ENCODE assay signal across 8 cellular contexts in genomic region chr14:76812422-76813383, GRCh38. TPM values are rescaled to one million over a fixed set of nuclear protein-coding genes. Genes with fewer than 3 reads are reported as not detected.
DNase-seq lines count a peak whose midpoint lies in the region; ATAC-seq, FAIRE-seq and TF ChIP-seq lines count a peak whose summit lies in the region.

ANGEL1 (minus strand) TSS chr14:76812882; CDS start chr14:76812827, 55 bp downstream.

- peaks cover 2% of the 10 kb centered on the region for H3K79me2 ChIP-seq in HepG2 (ENCODE audit: insufficient read depth, low read length)

- H3K36me3 Mint-ChIP-seq in activated CD4-positive, alpha-beta memory T cell treated with anti-CD3 and anti-CD28 coated beads for 36 hours = peaks cover 10% of the 10 kb centered on the region

- H3K27ac ChIP-seq in HepG2 (ENCODE audit: extremely low read length, insufficient read depth, low read length) = peak within 1 kb of the TSS; percentile 67

- H3K9ac ChIP-seq in HepG2 (ENCODE audit: insufficient read depth, low read depth, low read length) = peak within 1 kb of the TSS; percentile 76

- H3K27me3 Mint-ChIP-seq in activated CD4-positive, alpha-beta memory T cell treated with anti-CD3 and anti-CD28 coated beads for 36 hours = no peaks in the 10 kb centered on the region

- ATAC-seq in GM19452 (IDR thresholded peaks at IDR 0.05; ENCODE audit: unreplicated experiment) = peak; percentile 91
- peak; percentile 93 for ATAC-seq in HepG2

- H3K27me3 ChIP-seq in HepG2 (ENCODE audit: control insufficient read depth in 1 of 2, insufficient read depth in 2 of 2, low read length in 2 of 2) = peaks cover 0 to 16% of the 10 kb centered on the region in 2 experiments; a peak in 1 of 5 replicates

- H3K4me3 ChIP-seq in HepG2 (replicated peaks in 1 of 3; ENCODE audit: insufficient read depth in 1 of 3, low read depth in 2 of 3, low read length in 3 of 3) = peak within 1 kb of the TSS; percentile 78 to 96 (median 87)

- H3K4me1 Mint-ChIP-seq in activated CD4-positive, alpha-beta memory T cell treated with anti-CD3 and anti-CD28 coated beads for 36 hours (ENCODE audit: low read depth) = peaks cover 19% of the 10 kb centered on the region

- TF ChIP-seq EP300 in HepG2 (IDR thresholded peaks at IDR 0.05; ENCODE audit: low read depth in 2 of 2, low read length in 2 of 2) (peak in 1 of 2 experiments; percentile 60; a peak in 2 of 4 replicates), HepG2 (CRISPR knock-in tag; IDR thresholded peaks at IDR 0.05; ENCODE audit: borderline replicate concordance) (no peak)

- no peak for FAIRE-seq in HepG2 (lab: Jason Lieb, UNC)

- peak within 1 kb of the TSS; percentile 92 for H3K4me3 Mint-ChIP-seq in activated CD4-positive, alpha-beta memory T cell treated with anti-CD3 and anti-CD28 coated beads for 36 hours

- BruUV-seq in HepG2 (replicated peaks; lab: Mats Ljungman, UMichigan) = no TSS peak

- H3K9me3 Mint-ChIP-seq in activated CD4-positive, alpha-beta memory T cell treated with anti-CD3 and anti-CD28 coated beads for 36 hours = no peaks in the 10 kb centered on the region

- CTCF ChIA-PET in activated CD4-positive, alpha-beta memory T cell treated with anti-CD3 and anti-CD28 coated beads for 36 hours (lab: Charles Lee) = interaction anchor here (0.6 to 4.7 kb wide), 8 partner anchors 27 to 504 kb away, joined by 3 to 70 read pairs (median 4); partner anchors contain the start of gene VASH1
- CTCF ChIA-PET in HepG2 (lab: Yijun Ruan, JAX; ENCODE audit: low intra/inter-chr PET ratio, low total read pairs) = no interaction called here

- no peaks in the 10 kb centered on the region for H3K9me3 ChIP-seq in HepG2 (ENCODE audit: low read length)

- WGBS in HepG2 (ENCODE audit: low lambda C conversion rate) = 25% methylated on average over 7 of the region's 69 CpGs

- in situ Hi-C loops in HepG2 (cut with HindIII; ENCODE audit: extremely low pct_ligation_motif_present, low pct_unique_long_range_greater_than_20kb) = no loop called here

- POLR2A ChIA-PET in activated CD4-positive, alpha-beta memory T cell treated with anti-CD3 and anti-CD28 coated beads for 36 hours (lab: Charles Lee) = interaction anchor here (0.8 kb wide), 1 partner anchor 103 kb away, joined by 4 read pairs; no protein-coding TSS in a partner anchor
- POLR2A ChIA-PET in HepG2 (lab: Yijun Ruan, JAX) = interaction anchor here (0.8 to 3.8 kb wide), 7 partner anchors 12 to 150 kb away, joined by 3 to 62 read pairs (median 4); no protein-coding TSS in a partner anchor

- H4K20me1 ChIP-seq in HepG2 (ENCODE audit: insufficient read depth, low read length) = no peaks in the 10 kb centered on the region

- peaks cover 0 to 13% of the 10 kb centered on the region in 2 experiments; a peak in 3 of 5 replicates for H3K36me3 ChIP-seq in HepG2 (replicated peaks in 1 of 2; ENCODE audit: control insufficient read depth in 1 of 2, insufficient read depth in 2 of 2, low read length in 2 of 2)

- TF ChIP-seq POLR2A in HepG2 (IDR thresholded peaks at IDR 0.05; ENCODE audit: insufficient read depth in 1 of 2, low read depth in 2 of 2, low read length in 2 of 2) = peak; percentile 82 to 95

- H3K4me2 ChIP-seq in HepG2 (ENCODE audit: low read depth, low read length) = peak within 1 kb of the TSS; percentile 92

- peaks cover 22% of the 10 kb centered on the region for H3K4me1 ChIP-seq in HepG2 (ENCODE audit: insufficient read depth, low read length)

- intact Hi-C loops in activated CD4-positive, alpha-beta memory T cell treated with anti-CD3 and anti-CD28 coated beads for 36 hours (cut with micrococcal nuclease) = loop anchor here (1.0 to 5.0 kb wide), 4 partner anchors 32 to 645 kb away; partner anchors contain the start of genes AHSA1 and VIPAS39
- intact Hi-C loops in HepG2 (cut with micrococcal nuclease; ENCODE audit: unreplicated experiment) = loop anchor here (2.0 kb wide), 1 partner anchor 18 kb away; no protein-coding TSS in a partner anchor

- no peak; the same call in 1 of the 2 replicates for TF ChIP-seq RAD21 in HepG2 (CRISPR knock-in tag; IDR thresholded peaks at IDR 0.05)

- DNase-seq in CD1c-positive myeloid dendritic cell (ENCODE audit: extremely low spot score) (peak; percentile 97), HK-2 (ENCODE audit: unreplicated experiment) (peak; percentile 94), NCI-H82 treated with DMSO at 0.1 percent for 48 hours (lab: John Stamatoyannopoulos, UW; ENCODE audit: unreplicated experiment) (peak; percentile 55), dermis microvascular lymphatic vessel endothelial cell (ENCODE audit: low read depth in 2 of 2) (peak; percentile 74 to 93), HepG2 (ENCODE audit: low spot score) (peak; percentile 80)
- peak; percentile 98 for DNase-seq in activated CD4-positive, alpha-beta memory T cell treated with anti-CD3 and anti-CD28 coated beads for 36 hours
- peak; percentile 95 to 98 for DNase-seq in stimulated activated CD4-positive, alpha-beta T cell treated with anti-CD3 and anti-CD28 coated beads, Interleukin-2, amount 100 ng/mL, for 48 hours

- H3K27ac Mint-ChIP-seq in activated CD4-positive, alpha-beta memory T cell treated with anti-CD3 and anti-CD28 coated beads for 36 hours = peak within 1 kb of the TSS; percentile 80

- H2AFZ ChIP-seq in HepG2 (ENCODE audit: low read length) = peak within 1 kb of the TSS; percentile 96

- TF ChIP-seq CTCF in HepG2 (CRISPR knock-in tag; IDR thresholded peaks at IDR 0.05) = no peak

TF ChIP-seq in HepG2, 621 proteins besides CTCF, POLR2A, EP300 and RAD21 (continues in another document):
- TF ChIP-seq ZBTB25 (CRISPR knock-in tag; IDR thresholded peaks at IDR 0.05) (peak; percentile 52; the same call in 1 of the 2 replicates), ZNF30 (CRISPR knock-in tag; IDR thresholded peaks at IDR 0.05) (no peak), SIN3B (IDR thresholded peaks at IDR 0.05; ENCODE audit: low read length) (peak; percentile 47; the same call in 1 of the 2 replicates), ZNF280D (CRISPR knock-in tag; IDR thresholded peaks at IDR 0.05) (no peak), ZEB1 (IDR thresholded peaks at IDR 0.05; ENCODE audit: insufficient replicate concordance, low read depth) (no peak), SUZ12 (IDR thresholded peaks at IDR 0.05; ENCODE audit: low read depth, low read length) (no peak)

RNA-seq across cellular contexts. Expression of gene ANGEL1, which starts in this region (rescaled TPM):
- 10 to 100 TPM; 14.6 to 15.9 TPM for total RNA-seq in activated CD4-positive, alpha-beta memory T cell treated with anti-CD3 and anti-CD28 coated beads for 36 hours
- total RNA-seq in dermis microvascular lymphatic vessel endothelial cell = 4.0 and 5.2 TPM in 2 replicates
- 9.0 and 14.3 TPM in 2 replicates for total RNA-seq in HepG2 (2016; rRNA removed; fragmentation: Illumina TruSeq; extraction: Trizol)
- 2.0 and 2.3 TPM in 2 replicates for total RNA-seq in HepG2 (2016; cell fraction: cytosol; rRNA removed; fragmentation: Illumina TruSeq; extraction: Trizol; ENCODE audit: low read depth)
- 7.0 and 14.3 TPM in 2 replicates for total RNA-seq in HepG2 (2016; cell fraction: insoluble cytoplasmic fraction; rRNA removed; fragmentation: Illumina TruSeq; extraction: Trizol)
- 4.2 and 4.3 TPM in 2 replicates for total RNA-seq in HepG2 (2016; cell fraction: membrane; rRNA removed; fragmentation: Illumina TruSeq; extraction: Trizol)
- 17.7 and 19.8 TPM in 2 replicates for total RNA-seq in HepG2 (2016; cell fraction: nucleus; rRNA removed; fragmentation: Illumina TruSeq; extraction: Trizol)
- polyA plus RNA-seq in HepG2 (2011; rRNA removed) = 20.1 and 22.0 TPM in 2 replicates
- polyA plus RNA-seq in HepG2 (2011; cell fraction: cytosol; rRNA removed) = 14.1 and 15.1 TPM in 2 replicates
- polyA plus RNA-seq in HepG2 (2011; cell fraction: nucleus; rRNA removed) = 24.3 and 28.3 TPM in 2 replicates
- 9.5 and 10.1 TPM in 2 replicates for polyA plus RNA-seq in HepG2 (2012)
- polyA plus RNA-seq in HepG2 (2016; cell fraction: cytosol; fragmentation: Illumina TruSeq; extraction: Trizol; ENCODE audit: low read depth) = 1.2 and 1.4 TPM in 2 replicates
- 5.4 and 6.6 TPM in 2 replicates for polyA plus RNA-seq in HepG2 (2016; cell fraction: insoluble cytoplasmic fraction; fragmentation: Illumina TruSeq; extraction: Trizol; ENCODE audit: low read depth)
- polyA plus RNA-seq in HepG2 (2016; cell fraction: membrane; fragmentation: Illumina TruSeq; extraction: Trizol; ENCODE audit: low read depth) = 1.6 and 1.7 TPM in 2 replicates
- 20.3 and 21.5 TPM in 2 replicates for polyA plus RNA-seq in HepG2 (2016; cell fraction: nucleus; fragmentation: Illumina TruSeq; extraction: Trizol; ENCODE audit: insufficient read depth, low read depth)
- polyA minus RNA-seq in HepG2 (2011; rRNA and poly(A)+ RNA removed; ENCODE audit: low replicate concordance) = 49.6 and 66.8 TPM in 2 replicates
- 12.2 and 12.8 TPM in 2 replicates for polyA minus RNA-seq in HepG2 (2011; cell fraction: cytosol; rRNA and poly(A)+ RNA removed)
- 26.4 and 31.6 TPM in 2 replicates for polyA minus RNA-seq in HepG2 (2011; cell fraction: nucleus; rRNA and poly(A)+ RNA removed)

Comparison
In these comparisons a context has a peak if more than half of its experiments do, and no peak if none do; other contexts are left out.
1. Peak in every context shown above with its lines: DNase-seq, ATAC-seq, H3K4me3 ChIP-seq and H3K27ac ChIP-seq.